ENCODE assay signal across 21 cellular contexts in genomic region chr3:28172748-28173147, GRCh38.
"Had no signal": no experiment of that assay in that cellular context is flagged by ENCODE, and none has a peak within 500 bp of the region (broad histone marks: within the 10 kb centered on the region; RNA-seq: fewer than 3 reads in every experiment).

No MANE protein-coding gene starts in this region.

- H3K4me3 Mint-ChIP-seq: activated CD8-positive, alpha-beta memory T cell treated with anti-CD3 and anti-CD28 coated beads, Interleukin-2, amount 10 ng/mL, durations not matched to agents 7 days and 5 days; activated T-helper 1 cell treated with anti-CD3 and anti-CD28 coated beads, Interleukin-12 subunit alpha, Interleukin-12 subunit beta, Interleukin-2, Interleukin-4 antibody, amounts not matched to agents 30 ng/mL and 10 ng/mL and 1 ng/mL, durations not matched to agents 14 hours and 24 hours and 36 hours had no signal

- H2AFZ ChIP-seq: PC-9 had no signal

- H3K9me3 Mint-ChIP-seq: activated T-cell treated with anti-CD3 and anti-CD28 coated beads, Interleukin-2, amount 50 U/mL, for 24 hours; T-cell had no signal

- H3K27me3 ChIP-seq: brain microvascular endothelial cell had no signal

- H3K27ac ChIP-seq: brain microvascular endothelial cell, PC-9 had no signal

- H3K27me3 Mint-ChIP-seq: activated CD8-positive, alpha-beta memory T cell treated with anti-CD3 and anti-CD28 coated beads, Interleukin-2, amount 10 ng/mL, durations not matched to agents 7 days and 5 days; activated naive CD4-positive, alpha-beta T cell treated with anti-CD3 and anti-CD28 coated beads, Interleukin-2, amount 50 U/mL, for 24 hours; activated T-cell treated with anti-CD3 and anti-CD28 coated beads, Interleukin-2, amount 50 U/mL, for 24 hours had no signal

- H3K36me3 ChIP-seq: brain microvascular endothelial cell had no signal

- H3K4me2 ChIP-seq: PC-9 had no signal

- H3K4me3 ChIP-seq: PC-9 had no signal

- DNase-seq: activated CD4-positive, CD25-positive, alpha-beta regulatory T cell; activated CD8-positive, alpha-beta memory T cell treated with anti-CD3 and anti-CD28 coated beads, Interleukin-2, amount 10 ng/mL, durations not matched to agents 7 days and 5 days; activated effector memory CD4-positive, alpha-beta T cell treated with Interleukin-2 at 50 U/mL for 16 hours; activated naive CD4-positive, alpha-beta T cell; activated T-cell treated with anti-CD3 and anti-CD28 coated beads, Interleukin-2, amount 50 U/mL, for 24 hours; amygdala; brain microvascular endothelial cell; cerebellar nuclear complex; Kasumi-1; MV-4-11; NCI-H1092 treated with DMSO at 0.1 percent for 48 hours; NCI-H1417 treated with DMSO at 0.1 percent for 48 hours; NCI-H1694; NCI-H345; NCI-H510A; PC-9; SHP77 treated with DMSO at 0.1 percent for 48 hours; T-cell; T1000 had no signal
